Comparison of ENCODE assay signal across 1 cellular context in the genomic region with DNA sequence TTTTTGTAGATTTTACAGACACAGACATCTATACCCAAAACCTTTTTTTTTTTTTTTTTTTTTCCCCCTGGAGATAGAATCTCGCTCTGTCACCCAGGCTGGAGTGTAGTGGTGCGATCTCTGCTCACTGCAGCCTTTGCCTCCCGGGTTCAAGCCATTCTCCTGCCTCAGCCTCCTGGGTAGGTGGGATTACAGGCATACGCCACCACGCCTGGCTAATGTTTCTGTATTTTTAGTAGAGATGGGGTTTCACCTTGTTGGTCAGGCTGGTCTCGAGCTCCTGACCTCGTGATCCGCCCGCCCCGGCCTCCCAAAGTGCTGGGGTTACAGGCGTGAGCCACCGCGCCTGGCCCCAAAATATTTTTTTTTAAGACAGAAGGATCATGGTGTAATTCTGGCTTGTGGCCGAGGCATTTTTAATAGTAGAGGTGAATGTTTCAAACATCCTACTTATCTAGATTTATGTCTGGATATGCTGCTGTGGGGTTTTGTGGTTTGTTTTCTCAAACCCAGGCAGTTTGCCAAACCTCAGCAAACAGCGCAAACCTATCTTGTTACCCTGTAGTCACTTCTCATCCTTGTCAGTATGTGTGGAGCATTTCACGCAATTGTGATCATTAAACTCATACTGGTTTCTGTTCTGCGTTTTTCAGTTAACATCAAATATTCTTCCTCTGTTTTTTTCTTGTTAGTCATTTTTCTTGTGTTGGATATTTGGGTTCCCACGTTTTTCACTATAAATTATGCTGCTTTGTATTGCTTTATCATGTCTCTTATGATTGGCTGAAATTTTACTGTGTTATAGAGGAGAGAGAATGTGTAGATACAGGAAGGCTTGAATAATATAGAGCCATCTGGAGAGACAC.
TF ChIP-seq lines count a peak whose summit lies in the region.

No MANE protein-coding gene starts in this region.

TF ChIP-seq in WTC11, 78 proteins besides CTCF, POLR2A, EP300 and RAD21 (continued from another document):
- TF ChIP-seq E2F1 (CRISPR knock-in tag; IDR thresholded peaks at IDR 0.05), result no peak
- no peak for TF ChIP-seq ESRRA (CRISPR knock-in tag; IDR thresholded peaks at IDR 0.05; ENCODE audit: borderline replicate concordance)
- no peak for TF ChIP-seq EMX1 (CRISPR knock-in tag; IDR thresholded peaks at IDR 0.05)
- TF ChIP-seq JUN (CRISPR knock-in tag; IDR thresholded peaks at IDR 0.05), result no peak
- no peak for TF ChIP-seq NR2C2 (CRISPR knock-in tag; IDR thresholded peaks at IDR 0.05)
- TF ChIP-seq CBFB (CRISPR knock-in tag; IDR thresholded peaks at IDR 0.05; ENCODE audit: low read depth), result no peak
